In the genomic region with DNA sequence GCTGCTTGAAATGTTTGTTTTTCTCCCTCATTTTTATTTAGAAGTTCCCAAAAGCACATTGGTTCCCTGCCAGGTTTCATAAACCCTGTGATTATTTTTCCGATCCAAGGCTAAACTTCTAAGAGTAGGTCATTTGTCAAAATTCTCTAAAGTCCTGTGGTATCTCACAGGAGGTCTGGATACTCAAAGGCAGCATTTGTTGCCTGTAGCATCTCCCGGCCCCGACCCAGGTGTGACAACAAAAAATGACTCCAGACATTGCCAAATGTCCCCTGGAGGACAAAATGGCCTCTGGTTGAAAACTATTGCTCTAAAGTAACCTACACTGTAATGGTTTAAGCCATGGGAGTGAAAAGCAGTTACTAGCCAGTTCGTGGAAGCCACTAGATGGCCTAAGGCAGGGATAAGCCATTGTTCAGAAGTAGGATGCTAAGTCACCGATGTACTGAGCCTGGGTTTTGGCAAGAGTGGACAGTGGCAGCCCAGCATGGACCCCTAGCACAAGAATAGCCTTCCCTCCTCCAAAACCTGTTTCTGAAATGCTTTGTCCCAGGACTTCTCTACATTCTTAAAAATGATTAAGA, we compare ENCODE assay signal across 17 cellular contexts.
"Had no signal": no experiment of that assay in that cellular context is flagged by ENCODE, and none has a peak within 500 bp of the region (broad histone marks: within the 10 kb centered on the region; RNA-seq: fewer than 3 reads in every experiment).

No MANE protein-coding gene starts in this region.

- H3K4me3 Mint-ChIP-seq: activated CD8-positive, alpha-beta T cell treated with anti-CD3 and anti-CD28 coated beads, Interleukin-2, amount 10 ng/mL, durations not matched to agents 7 days and 5 days; activated T-helper 1 cell treated with anti-CD3 and anti-CD28 coated beads, Interleukin-12 subunit alpha, Interleukin-12 subunit beta, Interleukin-2, Interleukin-4 antibody, amounts not matched to agents 30 ng/mL and 10 ng/mL and 1 ng/mL, durations not matched to agents 14 hours and 24 hours and 36 hours; immature natural killer cell; naive B cell; T-cell had no signal

- H3K4me3 ChIP-seq: lung had no signal

- H3K4me1 Mint-ChIP-seq: immature natural killer cell, naive B cell, T-cell had no signal

- ATAC-seq: activated CD8-positive, alpha-beta T cell treated with anti-CD3 and anti-CD28 coated beads, Interleukin-2, amount 10 ng/mL, durations not matched to agents 7 days and 5 days; T-cell had no signal

- H3K27me3 Mint-ChIP-seq: naive B cell had no signal

- H3K27ac ChIP-seq: parathyroid adenoma, VCaP had no signal

- H3K27ac Mint-ChIP-seq: activated CD8-positive, alpha-beta T cell treated with anti-CD3 and anti-CD28 coated beads, Interleukin-2, amount 10 ng/mL, durations not matched to agents 7 days and 5 days; activated T-helper 1 cell treated with anti-CD3 and anti-CD28 coated beads, Interleukin-12 subunit alpha, Interleukin-12 subunit beta, Interleukin-2, Interleukin-4 antibody, amounts not matched to agents 30 ng/mL and 10 ng/mL and 1 ng/mL, durations not matched to agents 14 hours and 24 hours and 36 hours; immature natural killer cell; naive B cell; T-cell had no signal

- H3K36me3 Mint-ChIP-seq: immature natural killer cell, naive B cell, T-cell had no signal

- H3K4me1 ChIP-seq: parathyroid adenoma had no signal

- DNase-seq: activated CD4-positive, alpha-beta T cell treated with anti-CD3 and anti-CD28 coated beads for 4 hours; activated CD8-positive, alpha-beta memory T cell treated with anti-CD3 and anti-CD28 coated beads, Interleukin-2, amount 50 U/mL, for 48 hours; activated CD8-positive, alpha-beta T cell treated with anti-CD3 and anti-CD28 coated beads, Interleukin-2, amount 10 ng/mL, durations not matched to agents 7 days and 5 days; activated naive CD4-positive, alpha-beta T cell; central memory CD4-positive, alpha-beta T cell; effector memory CD4-positive, alpha-beta T cell; hippocampal formation; immature natural killer cell; naive B cell; retina; small intestine; T-cell; T1000 had no signal

- H3K9me3 Mint-ChIP-seq: activated T-helper 1 cell treated with anti-CD3 and anti-CD28 coated beads, Interleukin-12 subunit alpha, Interleukin-12 subunit beta, Interleukin-2, Interleukin-4 antibody, amounts not matched to agents 30 ng/mL and 10 ng/mL and 1 ng/mL, durations not matched to agents 14 hours and 24 hours and 36 hours; immature natural killer cell; naive B cell; T-cell had no signal
